ENCODE assay signal across 20 cellular contexts in genomic region chr20:47204008-47204745, GRCh38.
DNase-seq lines count a peak whose midpoint lies in the region; ATAC-seq, FAIRE-seq and TF ChIP-seq lines count a peak whose summit lies in the region.
"Had no signal": no experiment of that assay in that cellular context is flagged by ENCODE, and none has a peak within 500 bp of the region (broad histone marks: within the 10 kb centered on the region; RNA-seq: fewer than 3 reads in every experiment).

No MANE protein-coding gene starts in this region.

- peaks cover 3% of the 10 kb centered on the region for H3K9me3 Mint-ChIP-seq in glutamatergic neuron (ENCODE audit: unreplicated experiment)
- H3K9me3 Mint-ChIP-seq: activated T-helper 2 cell treated with anti-CD3 and anti-CD28 coated beads, Interferon-gamma antibody, Interleukin-2, Interleukin-4, amounts not matched to agents 10 μg/mL and 5 μg/mL and 100 μg/mL, durations not matched to agents 14 hours and 24 hours and 36 hours had no signal

- TF ChIP-seq RAD21 in A549 (conservative IDR thresholded peaks at IDR 0.05 in 1 of 2, IDR thresholded peaks at IDR 0.05 in 1 of 2) = no peak
- TF ChIP-seq RAD21 in HCT116 (IDR thresholded peaks at IDR 0.05; ENCODE audit: low read depth) = peak; percentile 22; the same call in 1 of the 2 replicates

- no peak for TF ChIP-seq POLR2A in A549 (IDR thresholded peaks at IDR 0.05; ENCODE audit: low read length)
- no peak for TF ChIP-seq POLR2A in HCT116 (IDR thresholded peaks at IDR 0.05; ENCODE audit: borderline replicate concordance, extremely low read depth, insufficient read depth, insufficient read length)

- H3K27ac Mint-ChIP-seq in glutamatergic neuron (ENCODE audit: unreplicated experiment) = peak overlapping the region; percentile 43
- H3K27ac Mint-ChIP-seq: activated T-helper 2 cell treated with anti-CD3 and anti-CD28 coated beads, Interferon-gamma antibody, Interleukin-2, Interleukin-4, amounts not matched to agents 10 μg/mL and 5 μg/mL and 100 μg/mL, durations not matched to agents 14 hours and 24 hours and 36 hours; mesothelial cell of epicardium had no signal

- H3K27me3 ChIP-seq in HCT116 (ENCODE audit: insufficient read depth, low read length) = no peaks in the 10 kb centered on the region
- H3K27me3 ChIP-seq: body of pancreas, upper lobe of right lung had no signal

- no peak overlapping the region; the same call in 2 of the 3 replicates for H3K4me2 ChIP-seq in A549
- H3K4me2 ChIP-seq in HCT116 (ENCODE audit: low read length) = peak overlapping the region; percentile 65

- no peaks in the 10 kb centered on the region for H4K20me1 ChIP-seq in HCT116 (ENCODE audit: insufficient read depth)

- H3K4me1 Mint-ChIP-seq in glutamatergic neuron (ENCODE audit: low read depth, unreplicated experiment) = peaks cover 26% of the 10 kb centered on the region

- TF ChIP-seq CTCF in A549 (IDR thresholded peaks at IDR 0.05) (no peak), HCT116 (IDR thresholded peaks at IDR 0.05 in 2 of 3, conservative IDR thresholded peaks at IDR 0.05 in 1 of 3; ENCODE audit: borderline replicate concordance in 1 of 3, insufficient read depth in 1 of 3, low read depth in 2 of 3, low read length in 2 of 3) (no peak), glutamatergic neuron (IDR thresholded peaks at IDR 0.05; ENCODE audit: partially characterized antibody, unreplicated experiment) (no peak)

- H3K4me1 ChIP-seq in A549 (peaks cover 25% of the 10 kb centered on the region), HCT116 (ENCODE audit: control insufficient read depth in 1 of 2, insufficient read depth in 2 of 2, low read length in 2 of 2) (peaks cover 67 to 83% of the 10 kb centered on the region in 2 experiments)
- H3K4me1 ChIP-seq: upper lobe of right lung had no signal

- WGBS in A549 (ENCODE audit: missing lambda C conversion rate) = 70% methylated on average over 10 of the region's 10 CpGs

- CTCF ChIA-PET in A549 (lab: Yijun Ruan, JAX) = interaction anchor here (0.8 to 17.7 kb wide), 13 partner anchors 8 to 459 kb away, joined by 3 to 267 read pairs (median 4); no protein-coding TSS in a partner anchor
- CTCF ChIA-PET in HCT116 (lab: Charles Lee) = interaction anchor here (0.6 to 5.2 kb wide), 3 partner anchors 179 to 451 kb away, joined by 3 to 75 read pairs (median 3); no protein-coding TSS in a partner anchor

- H3K4me3 Mint-ChIP-seq in glutamatergic neuron (ENCODE audit: unreplicated experiment) = no peak overlapping the region
- H3K4me3 Mint-ChIP-seq: mesothelial cell of epicardium had no signal

- peaks cover 2 to 9% of the 10 kb centered on the region in 2 experiments; a peak in 3 of 4 replicates for H3K36me3 ChIP-seq in HCT116 (ENCODE audit: control insufficient read depth in 1 of 2, insufficient read depth in 2 of 2, low read length in 2 of 2)

- POLR2A ChIA-PET in A549 (lab: Yijun Ruan, JAX) (no interaction called here), HCT116 (lab: Charles Lee) (interaction anchor here (1.0 to 1.6 kb wide), 3 partner anchors 8 to 180 kb away, joined by 3 to 4 read pairs (median 3); no protein-coding TSS in a partner anchor)

- RAD21 ChIA-PET in HCT116 (lab: Charles Lee; ENCODE audit: low non-redundant PET in 1 of 2, low total read pairs in 2 of 2, uncharacterized antibody in 2 of 2, unreplicated experiment in 2 of 2) = interaction anchor here in 1 of 2 experiments (0.7 to 2.1 kb wide), 2 partner anchors 8 to 13 kb away, joined by 3 to 6 read pairs; no protein-coding TSS in a partner anchor

- BruUV-seq in HCT116 (replicated peaks; lab: Mats Ljungman, UMichigan) = no TSS peak

- peaks cover 14% of the 10 kb centered on the region for H3K27me3 Mint-ChIP-seq in glutamatergic neuron (ENCODE audit: unreplicated experiment)

- DNase-seq in A549 (ENCODE audit: low read depth in 1 of 2, low spot score in 1 of 2) (peak in 1 of 2 experiments; percentile 54), HCT116 (ENCODE audit: low read depth, low spot score) (peak; percentile 92), astrocyte of the hippocampus (ENCODE audit: low read depth, low spot score) (peak; percentile 24), glutamatergic neuron (no peak), GF-D8 (lab: John Stamatoyannopoulos, UW) (no peak)
- no peak for DNase-seq in activated naive CD4-positive, alpha-beta T cell treated with anti-CD3 and anti-CD28 coated beads, Interleukin-2, amount 50 U/mL, for 16 hours
- DNase-seq: ACHN; body of pancreas; DMS79; effector memory CD4-positive, alpha-beta T cell; NCI-H1417; NCI-H524 treated with DMSO at 0.1 percent for 48 hours; nucleus accumbens; RPMI8226; T-helper 9 cell; upper lobe of right lung had no signal

- peak overlapping the region; percentile 65 for H3K9ac ChIP-seq in HCT116 (ENCODE audit: low read length)

- no peaks in the 10 kb centered on the region for H3K36me3 Mint-ChIP-seq in glutamatergic neuron (ENCODE audit: unreplicated experiment)

- no peak for TF ChIP-seq EP300 in A549 (IDR thresholded peaks at IDR 0.05)

- H3K79me2 ChIP-seq in HCT116 (ENCODE audit: insufficient read depth, low read length) = no peaks in the 10 kb centered on the region

- FAIRE-seq in A549 (lab: Jason Lieb, UNC) = no peak

- intact Hi-C loops in HCT116 (cut with micrococcal nuclease) = loop anchor here (2.0 to 10.0 kb wide), 3 partner anchors 113 to 301 kb away; partner anchors contain the start of gene NCOA3

- ATAC-seq in A549 (no peak), HCT116 (peak; percentile 69), HG02759 (IDR thresholded peaks at IDR 0.05; ENCODE audit: unreplicated experiment) (no peak), HG02938 (IDR thresholded peaks at IDR 0.05; ENCODE audit: unreplicated experiment) (no peak)
- ATAC-seq: body of pancreas, upper lobe of right lung had no signal

- peak overlapping the region; percentile 46 for H2AFZ ChIP-seq in HCT116 (ENCODE audit: low read depth, low read length, poor library complexity, severe bottlenecking)

- H3K9me3 ChIP-seq in A549 (no peaks in the 10 kb centered on the region), HCT116 (ENCODE audit: control insufficient read depth in 1 of 2, insufficient read depth in 1 of 2, low read depth in 1 of 2, low read length in 2 of 2) (no peaks in the 10 kb centered on the region)
- H3K9me3 ChIP-seq: body of pancreas, upper lobe of right lung had no signal

- no peaks in the 10 kb centered on the region for H3K9me2 ChIP-seq in HCT116 (ENCODE audit: insufficient read depth)

- H3K27ac ChIP-seq in A549 (peak overlapping the region; percentile 27 to 87; a peak in 4 of 6 replicates), HCT116 (ENCODE audit: low read depth, low read length) (peak overlapping the region; percentile 74)
- H3K27ac ChIP-seq: body of pancreas, upper lobe of right lung had no signal

- H3K4me3 ChIP-seq in A549 = no peak overlapping the region
- H3K4me3 ChIP-seq in HCT116 (replicated peaks in 1 of 2; ENCODE audit: low read depth in 1 of 2, low read length in 2 of 2) = peak overlapping the region in 1 of 2 experiments; percentile 21; a peak in 2 of 4 replicates
- H3K4me3 ChIP-seq: body of pancreas, upper lobe of right lung had no signal

TF ChIP-seq in A549, 52 proteins besides CTCF, POLR2A, EP300 and RAD21:
- TF ChIP-seq HES2 (IDR thresholded peaks at IDR 0.05) = no peak
- TF ChIP-seq HDAC2 (IDR thresholded peaks at IDR 0.05) = no peak
- no peak for TF ChIP-seq GATA3 (IDR thresholded peaks at IDR 0.05; ENCODE audit: borderline replicate concordance)

TF ChIP-seq in HCT116, 20 proteins besides CTCF, POLR2A, EP300 and RAD21 (continues in another document):
- TF ChIP-seq POLR2AphosphoS5 (IDR thresholded peaks at IDR 0.05; ENCODE audit: low read depth, low read length) (peak; percentile 55; the same call in 1 of the 2 replicates), ZFX (IDR thresholded peaks at IDR 0.05) (0 out of 2 replicates have a peak, but pooled peaks have one; percentile 21), ATF3 (IDR thresholded peaks at IDR 0.05) (no peak), CBX3 (IDR thresholded peaks at IDR 0.05; ENCODE audit: low read depth) (peak; percentile 80; the same call in 1 of the 2 replicates), EZH2phosphoT487 (IDR thresholded peaks at IDR 0.05; ENCODE audit: borderline replicate concordance) (no peak), YY1 (IDR thresholded peaks at IDR 0.05; ENCODE audit: extremely low read depth, insufficient replicate concordance, low read depth, low read length) (no peak), SP1 (IDR thresholded peaks at IDR 0.05; ENCODE audit: low read depth) (peak; percentile 83), REST (IDR thresholded peaks at IDR 0.05; ENCODE audit: low read depth) (no peak), CEBPB (IDR thresholded peaks at IDR 0.05; ENCODE audit: low read depth) (peak; percentile 80), MAX (IDR thresholded peaks at IDR 0.05) (no peak; the same call in 1 of the 2 replicates)

Comparison
In these comparisons a context has a peak if more than half of its experiments do, and no peak if none do; other contexts are left out.
1. DNase-seq: peak in HCT116 (single experiment) and astrocyte of the hippocampus (single experiment); none in glutamatergic neuron (single experiment), GF-D8 (single experiment) and activated naive CD4-positive, alpha-beta T cell treated with anti-CD3 and anti-CD28 coated beads, Interleukin-2, amount 50 U/mL, for 16 hours (single experiment).
2. Of the 6 proteins assayed by ChIP-seq in both A549 and HCT116: peak only in A549: none; only in HCT116: CEBPB and RAD21; in both: none; in neither: 4.